ENCODE assay signal across 7 cellular contexts in the genomic region with DNA sequence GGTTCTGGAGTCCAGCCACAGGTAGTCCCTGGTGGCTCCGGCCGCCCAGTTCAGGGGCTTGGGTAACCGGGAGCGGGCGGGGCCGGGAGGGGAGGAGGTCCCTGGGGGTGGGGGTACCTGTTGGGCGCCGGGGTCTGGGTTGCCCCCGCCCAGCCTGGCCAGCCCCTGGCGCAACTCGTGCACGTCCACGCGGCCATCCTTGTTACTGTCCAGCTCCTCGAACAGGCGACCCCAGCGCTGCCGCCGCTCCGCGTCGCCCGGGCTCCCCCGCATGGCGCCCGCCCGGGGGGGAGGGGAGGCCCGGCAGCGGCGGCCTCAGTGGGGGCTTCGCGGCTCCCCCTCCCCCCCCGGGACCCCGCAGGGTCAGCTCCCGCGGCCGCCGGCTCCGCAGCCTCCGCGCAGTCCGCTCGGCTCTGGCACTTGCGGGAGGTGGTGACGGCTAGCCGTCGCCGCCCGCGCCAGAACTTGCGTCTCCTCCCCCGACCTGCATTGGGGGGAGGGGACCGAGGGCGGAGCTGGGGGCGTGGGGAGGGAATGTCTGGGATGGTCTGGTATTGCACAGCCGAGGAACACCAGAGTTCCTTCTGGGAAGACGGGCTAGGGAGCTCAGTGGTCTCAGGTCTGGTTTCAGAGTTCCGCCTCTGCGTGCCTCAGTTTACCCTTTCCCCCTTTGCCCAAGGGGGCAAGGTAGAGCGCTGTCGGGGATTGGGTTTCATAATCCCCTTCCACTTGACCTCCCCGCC. TPM values are rescaled to one million over a fixed set of nuclear protein-coding genes. Genes with fewer than 3 reads are reported as not detected.
DNase-seq lines count a peak whose midpoint lies in the region; ATAC-seq and TF ChIP-seq lines count a peak whose summit lies in the region.

A gene (minus strand): TSS at position 437 of the 743 bp plus-strand sequence. CDS start 164 bp downstream, at position 273.

- H3K27me3 Mint-ChIP-seq in dendritic cell treated with granulocyte-macrophage colony-stimulating factor and Interleukin-4, amounts not matched to agents 40 ng/mL and 50 ng/mL, for 4 days = peaks cover 58% of the 10 kb centered on the region

- peak within 1 kb of the TSS; percentile 60 for H3K27ac Mint-ChIP-seq in dendritic cell treated with granulocyte-macrophage colony-stimulating factor and Interleukin-4, amounts not matched to agents 40 ng/mL and 50 ng/mL, for 4 days

- H3K4me3 Mint-ChIP-seq in dendritic cell treated with granulocyte-macrophage colony-stimulating factor and Interleukin-4, amounts not matched to agents 40 ng/mL and 50 ng/mL, for 4 days = peak within 1 kb of the TSS; percentile 81

- ATAC-seq in left lobe of liver = peak; percentile 70

- no peaks in the 10 kb centered on the region for H3K36me3 Mint-ChIP-seq in dendritic cell treated with granulocyte-macrophage colony-stimulating factor and Interleukin-4, amounts not matched to agents 40 ng/mL and 50 ng/mL, for 4 days (ENCODE audit: low read depth)

- peak; percentile 93 for DNase-seq in GM10266 (ENCODE audit: extremely low spot score)
- DNase-seq in HFF-Myc (ENCODE audit: extremely low read depth, low read depth) = no peak
- DNase-seq in NCI-H2171 (lab: John Stamatoyannopoulos, UW) = peak; percentile 73
- DNase-seq in activated CD4-positive, alpha-beta T cell treated with anti-CD3 and anti-CD28 coated beads for 1 hour = peak; percentile 38
- DNase-seq in left lobe of liver (ENCODE audit: low spot score) = peak; percentile 80
- DNase-seq in stimulated activated CD4-positive, alpha-beta T cell treated with anti-CD3 and anti-CD28 coated beads, Interleukin-4, amount 100 ng/mL, for 1 hour = peak; percentile 65

- H3K4me3 ChIP-seq in HFF-Myc (replicated peaks; ENCODE audit: low read depth, low read length) = peak within 1 kb of the TSS; percentile 61

- H3K4me1 Mint-ChIP-seq in dendritic cell treated with granulocyte-macrophage colony-stimulating factor and Interleukin-4, amounts not matched to agents 40 ng/mL and 50 ng/mL, for 4 days (ENCODE audit: low read depth) = peaks cover 28% of the 10 kb centered on the region

- peaks cover 7% of the 10 kb centered on the region for H3K9me3 Mint-ChIP-seq in dendritic cell treated with granulocyte-macrophage colony-stimulating factor and Interleukin-4, amounts not matched to agents 40 ng/mL and 50 ng/mL, for 4 days

- intact Hi-C loops in dendritic cell treated with granulocyte-macrophage colony-stimulating factor and Interleukin-4, amounts not matched to agents 40 ng/mL and 50 ng/mL, for 4 days (cut with micrococcal nuclease) = no loop called here

- no peak for TF ChIP-seq CTCF in GM10266 (IDR thresholded peaks at IDR 0.05; ENCODE audit: control insufficient read depth, insufficient read depth, low read depth, missing control alignments)
- TF ChIP-seq CTCF in HFF-Myc (IDR thresholded peaks at IDR 0.05; ENCODE audit: low read depth, low read length, missing control alignments) = no peak

RNA-seq across cellular contexts. Expression of the gene that starts here (rescaled TPM):
- total RNA-seq in left lobe of liver = 40.3 TPM
